In the genomic region with DNA sequence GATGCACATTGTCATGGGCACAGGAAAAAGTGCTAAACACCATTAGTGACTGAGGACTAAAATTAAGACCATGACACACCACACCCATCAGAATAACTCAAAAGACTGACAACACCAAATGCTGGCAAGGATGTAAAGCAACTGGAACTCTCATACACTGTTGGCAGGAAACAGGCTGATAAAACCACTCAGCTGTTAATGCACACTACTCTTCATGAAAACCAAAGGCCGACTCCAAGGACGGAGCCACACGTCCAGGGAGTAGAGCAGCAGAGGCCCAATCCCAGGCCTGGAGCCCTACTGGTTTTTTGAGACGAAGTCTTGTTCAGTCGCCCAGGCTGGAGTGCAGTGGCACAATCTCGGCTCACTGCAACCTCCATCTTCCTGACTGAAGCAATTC, we compare ENCODE assay signal across 16 cellular contexts.
"Had no signal": no experiment of that assay in that cellular context is flagged by ENCODE, and none has a peak within 500 bp of the region (broad histone marks: within the 10 kb centered on the region; RNA-seq: fewer than 3 reads in every experiment).

No MANE protein-coding gene starts in this region.

- H3K27ac Mint-ChIP-seq: activated CD4-positive, alpha-beta T cell treated with anti-CD3 and anti-CD28 coated beads, Interleukin-2, amount 10 ng/mL, durations not matched to agents 7 days and 5 days; mesothelial cell of epicardium had no signal

- H3K27ac ChIP-seq: dorsolateral prefrontal cortex, esophagus squamous epithelium, foreskin keratinocyte, left lung, right lobe of liver, upper lobe of right lung had no signal

- H3K36me3 ChIP-seq: right lobe of liver had no signal

- H3K4me3 Mint-ChIP-seq: activated CD4-positive, alpha-beta T cell treated with anti-CD3 and anti-CD28 coated beads, Interleukin-2, amount 10 ng/mL, durations not matched to agents 7 days and 5 days; mesothelial cell of epicardium; naive B cell; WTC11 had no signal

- DNase-seq: activated CD4-positive, alpha-beta T cell treated with anti-CD3 and anti-CD28 coated beads, Interleukin-2, amount 10 ng/mL, durations not matched to agents 7 days and 5 days; activated gamma-delta T cell treated with Interleukin-2 at 50 U/mL for 16 hours; activated naive CD8-positive, alpha-beta T cell treated with anti-CD3 and anti-CD28 coated beads, Interleukin-2, amount 10 ng/mL, durations not matched to agents 7 days and 5 days; anterior cingulate cortex; dorsolateral prefrontal cortex; esophagus squamous epithelium; foreskin keratinocyte; left lung; naive B cell; right lobe of liver; SK-N-SH; stimulated activated CD4-positive, alpha-beta T cell treated with anti-CD3 and anti-CD28 coated beads, Interleukin-12 subunit alpha, Interleukin-12 subunit beta, amount 100 ng/mL, for 4 hours; stimulated activated naive CD4-positive, alpha-beta T cell; upper lobe of right lung had no signal

- H3K27me3 ChIP-seq: dorsolateral prefrontal cortex, esophagus squamous epithelium, foreskin keratinocyte, left lung, right lobe of liver, upper lobe of right lung had no signal

- H3K9me3 ChIP-seq: esophagus squamous epithelium, left lung, right lobe of liver, SK-N-SH, upper lobe of right lung had no signal

- H3K4me3 ChIP-seq: dorsolateral prefrontal cortex, esophagus squamous epithelium, left lung, right lobe of liver, upper lobe of right lung had no signal

- ATAC-seq: foreskin keratinocyte, left lung, right lobe of liver, upper lobe of right lung, WTC11 had no signal

- H3K9me3 Mint-ChIP-seq: activated CD4-positive, alpha-beta T cell treated with anti-CD3 and anti-CD28 coated beads, Interleukin-2, amount 10 ng/mL, durations not matched to agents 7 days and 5 days; activated naive CD8-positive, alpha-beta T cell treated with anti-CD3 and anti-CD28 coated beads, Interleukin-2, amount 10 ng/mL, durations not matched to agents 7 days and 5 days; mesothelial cell of epicardium; naive B cell; WTC11 had no signal

- H3K27me3 Mint-ChIP-seq: activated CD4-positive, alpha-beta T cell treated with anti-CD3 and anti-CD28 coated beads, Interleukin-2, amount 10 ng/mL, durations not matched to agents 7 days and 5 days; activated naive CD8-positive, alpha-beta T cell treated with anti-CD3 and anti-CD28 coated beads, Interleukin-2, amount 10 ng/mL, durations not matched to agents 7 days and 5 days; naive B cell had no signal
